ENCODE assay signal across 21 cellular contexts in genomic region chr15:100336061-100336460, GRCh38. TPM values are rescaled to one million over a fixed set of nuclear protein-coding genes. Genes with fewer than 3 reads are reported as not detected.
DNase-seq lines count a peak whose midpoint lies in the region; ATAC-seq and TF ChIP-seq lines count a peak whose summit lies in the region.
"Had no signal": no experiment of that assay in that cellular context is flagged by ENCODE, and none has a peak within 500 bp of the region (broad histone marks: within the 10 kb centered on the region; RNA-seq: fewer than 3 reads in every experiment).

No MANE protein-coding gene starts in this region.

- no peak overlapping the region for H3K23ac ChIP-seq in H9 (ENCODE audit: insufficient read length, low read depth, low read length)

- H3K4me2 ChIP-seq in H9 (ENCODE audit: insufficient read depth, insufficient read length, low read length): no peak overlapping the region
- H3K4me2 ChIP-seq: PC-9 had no signal

- H2AFZ ChIP-seq in H9 (ENCODE audit: low read length): no peak overlapping the region
- H2AFZ ChIP-seq: PC-9 had no signal

- H3K27me3 ChIP-seq in vagina (no peaks in the 10 kb centered on the region), H9 (ENCODE audit: insufficient read depth, low read length) (peaks cover 11% of the 10 kb centered on the region; the same call in 1 of the 2 replicates)

- H3K9me3 Mint-ChIP-seq in activated CD8-positive, alpha-beta memory T cell treated with anti-CD3 and anti-CD28 coated beads, Interleukin-2, amount 10 ng/mL, durations not matched to agents 7 days and 5 days (ENCODE audit: low read depth): no peaks in the 10 kb centered on the region
- H3K9me3 Mint-ChIP-seq in mesothelial cell of epicardium (no peaks in the 10 kb centered on the region), H9 (peaks cover 0 to 2% of the 10 kb centered on the region in 2 experiments; a peak in 1 of 5 replicates)
- H3K9me3 Mint-ChIP-seq: CD8-positive, alpha-beta T cell had no signal

- H4K5ac ChIP-seq in H9 (ENCODE audit: insufficient read length, low read depth, low read length): no peak overlapping the region

- H3K36me3 Mint-ChIP-seq in activated CD8-positive, alpha-beta memory T cell treated with anti-CD3 and anti-CD28 coated beads, Interleukin-2, amount 10 ng/mL, durations not matched to agents 7 days and 5 days: no peaks in the 10 kb centered on the region
- H3K36me3 Mint-ChIP-seq in mesothelial cell of epicardium (peaks cover 6% of the 10 kb centered on the region), H9 (ENCODE audit: insufficient read depth in 1 of 3, low read depth in 3 of 3) (no peaks in the 10 kb centered on the region)
- H3K36me3 Mint-ChIP-seq: CD8-positive, alpha-beta T cell had no signal

- peaks cover 32% of the 10 kb centered on the region for H3K4me1 Mint-ChIP-seq in activated CD8-positive, alpha-beta memory T cell treated with anti-CD3 and anti-CD28 coated beads, Interleukin-2, amount 10 ng/mL, durations not matched to agents 7 days and 5 days
- peaks cover 64% of the 10 kb centered on the region for H3K4me1 Mint-ChIP-seq in mesothelial cell of epicardium
- peaks cover 31% of the 10 kb centered on the region in 2 experiments for H3K4me1 Mint-ChIP-seq in H9

- H2BK15ac ChIP-seq in H9 (ENCODE audit: low read depth, low read length): no peak overlapping the region

- peaks cover 28% of the 10 kb centered on the region for H3K27me3 Mint-ChIP-seq in activated CD8-positive, alpha-beta memory T cell treated with anti-CD3 and anti-CD28 coated beads, Interleukin-2, amount 10 ng/mL, durations not matched to agents 7 days and 5 days
- peaks cover 3% of the 10 kb centered on the region for H3K27me3 Mint-ChIP-seq in mesothelial cell of epicardium (ENCODE audit: low read depth)
- H3K27me3 Mint-ChIP-seq in H9 (ENCODE audit: low read depth): peaks cover 34% of the 10 kb centered on the region

- no peak overlapping the region for H3K4me3 Mint-ChIP-seq in activated CD8-positive, alpha-beta memory T cell treated with anti-CD3 and anti-CD28 coated beads, Interleukin-2, amount 10 ng/mL, durations not matched to agents 7 days and 5 days
- H3K4me3 Mint-ChIP-seq in mesothelial cell of epicardium (no peak overlapping the region), H9 (no peak overlapping the region)
- H3K4me3 Mint-ChIP-seq: B cell; CD8-positive, alpha-beta T cell had no signal

- H3K9me3 ChIP-seq in vagina (no peaks in the 10 kb centered on the region), H9 (ENCODE audit: control insufficient read depth, low read depth, low read length) (no peaks in the 10 kb centered on the region)
- H3K9me3 ChIP-seq: Caco-2 had no signal

- H3K4me3 ChIP-seq in vagina: no peak overlapping the region
- H3K4me3 ChIP-seq: PC-9 had no signal

- H3K79me2 ChIP-seq in H9 (ENCODE audit: insufficient read depth, low read length): no peaks in the 10 kb centered on the region

- H3K27ac Mint-ChIP-seq in activated CD8-positive, alpha-beta memory T cell treated with anti-CD3 and anti-CD28 coated beads, Interleukin-2, amount 10 ng/mL, durations not matched to agents 7 days and 5 days: no peak overlapping the region
- H3K27ac Mint-ChIP-seq in mesothelial cell of epicardium (peak overlapping the region; percentile 0), H9 (no peak overlapping the region)
- H3K27ac Mint-ChIP-seq: B cell; CD8-positive, alpha-beta T cell had no signal

- WGBS in H9 (ENCODE audit: extremely low coverage, insufficient read length, low lambda C conversion rate): no CpG with 5 or more reads among the region's 6 CpGs

- no peaks in the 10 kb centered on the region for H3K79me1 ChIP-seq in H9 (ENCODE audit: insufficient read depth, low read depth, low read length, poor library complexity, severe bottlenecking)

- H3K4me1 ChIP-seq in vagina: peaks cover 18% of the 10 kb centered on the region
- H3K4me1 ChIP-seq in H9 (ENCODE audit: insufficient read depth, low read length): 0 out of 2 replicates have a peak, but pooled peaks cover 2% of the 10 kb centered on the region
- H3K4me1 ChIP-seq: Caco-2 had no signal

- CTCF ChIA-PET in activated CD8-positive, alpha-beta memory T cell treated with anti-CD3 and anti-CD28 coated beads, Interleukin-2, amount 10 ng/mL, durations not matched to agents 7 days and 5 days (lab: Charles Lee): interaction anchor here (0.7 to 8.3 kb wide), 3 partner anchors 9 to 406 kb away, joined by 3 to 127 read pairs (median 58); no protein-coding TSS in a partner anchor

- H3K27ac ChIP-seq in vagina (no peak overlapping the region), H9 (ENCODE audit: insufficient read length, low read depth, low read length) (no peak overlapping the region)
- H3K27ac ChIP-seq: 22Rv1, C4-2B, PC-9 had no signal

- no peaks in the 10 kb centered on the region for H3K36me3 ChIP-seq in vagina

- no peak overlapping the region for H2BK120ac ChIP-seq in H9 (ENCODE audit: low read depth, low read length, poor library complexity, severe bottlenecking)

- peaks cover 6% of the 10 kb centered on the region for H4K20me1 ChIP-seq in H9 (ENCODE audit: control insufficient read depth, insufficient read depth, insufficient read length)

- no peak overlapping the region for H2AK5ac ChIP-seq in H9 (ENCODE audit: insufficient read length, low read length)

- H2BK5ac ChIP-seq in H9 (ENCODE audit: insufficient read length, low read length): no peak overlapping the region

- H3K14ac ChIP-seq in H9 (ENCODE audit: insufficient read depth, low read length): no peak overlapping the region

- H4K8ac ChIP-seq in H9 (replicated peaks; ENCODE audit: insufficient read length, low read depth, low read length): no peak overlapping the region

- no peak overlapping the region for H3K56ac ChIP-seq in H9 (ENCODE audit: insufficient read length, low read depth, low read length)

- no peak overlapping the region for H3K18ac ChIP-seq in H9 (ENCODE audit: insufficient read length, low read depth, low read length)

- peak; percentile 40 for DNase-seq in activated CD8-positive, alpha-beta memory T cell treated with anti-CD3 and anti-CD28 coated beads, Interleukin-2, amount 50 U/mL, for 48 hours
- no peak for DNase-seq in activated CD8-positive, alpha-beta memory T cell treated with anti-CD3 and anti-CD28 coated beads, Interleukin-2, amount 10 ng/mL, durations not matched to agents 7 days and 5 days
- peak; percentile 23 for DNase-seq in RPMI8226
- no peak for DNase-seq in mesothelial cell of epicardium (ENCODE audit: low spot score in 2 of 2, unreplicated experiment in 2 of 2)
- DNase-seq in vagina (ENCODE audit: extremely low spot score in 2 of 2): peak; percentile 25 to 69
- no peak for DNase-seq in H9
- DNase-seq: Caco-2; CD8-positive, alpha-beta T cell; EL; GF-D8; Karpas-422; NCI-H1105 treated with DMSO at 0.1 percent for 48 hours; NCI-H2029; NCI-H446 treated with DMSO at 0.1 percent for 48 hours; NCI-H82; SHP77 had no signal

- no peak overlapping the region for H2BK20ac ChIP-seq in H9 (ENCODE audit: low read depth, low read length, poor library complexity, severe bottlenecking)

- TF ChIP-seq CTCF in mesothelial cell of epicardium (IDR thresholded peaks at IDR 0.05; ENCODE audit: unreplicated experiment): no peak
- TF ChIP-seq CTCF in vagina (IDR thresholded peaks at IDR 0.05): no peak
- TF ChIP-seq CTCF in H9 (conservative IDR thresholded peaks at IDR 0.05): no peak

- TF ChIP-seq POLR2A in vagina (IDR thresholded peaks at IDR 0.05): no peak

- no peak overlapping the region for H3T11ph ChIP-seq in H9 (ENCODE audit: low read length)

- H3K4ac ChIP-seq in H9 (ENCODE audit: low read depth, low read length): no peak overlapping the region

- intact Hi-C loops in vagina (cut with DNase I): loop anchor here (5.0 kb wide), 1 partner anchor 404 kb away; no protein-coding TSS in a partner anchor

- H4K91ac ChIP-seq in H9 (ENCODE audit: insufficient read length, low read depth, low read length): no peak overlapping the region

- no peak overlapping the region for H2BK12ac ChIP-seq in H9 (ENCODE audit: insufficient read length, low read depth, low read length)

- no peak overlapping the region for H3K9ac ChIP-seq in H9 (ENCODE audit: extremely low read depth, insufficient read length, low read length)

- H3K23me2 ChIP-seq in H9 (ENCODE audit: insufficient read length, low read depth, low read length, poor library complexity, severe bottlenecking): no peaks in the 10 kb centered on the region

- ATAC-seq in activated CD8-positive, alpha-beta memory T cell treated with anti-CD3 and anti-CD28 coated beads, Interleukin-2, amount 10 ng/mL, durations not matched to agents 7 days and 5 days: no peak
- no peak for ATAC-seq in GM18517 (IDR thresholded peaks at IDR 0.05; ENCODE audit: unreplicated experiment)
- ATAC-seq: CD8-positive, alpha-beta T cell had no signal

RNA-seq across cellular contexts. Expression of gene ADAMTS17, which starts 5.7 kb away (rescaled TPM):
- total RNA-seq in activated CD8-positive, alpha-beta memory T cell treated with anti-CD3 and anti-CD28 coated beads, Interleukin-2, amount 10 ng/mL, durations not matched to agents 7 days and 5 days: 1 to 10 TPM; 1.6 to 1.9 TPM
- total RNA-seq in mesothelial cell of epicardium (39.4 to 42.1 TPM (median 40.2 TPM) in 3 replicates), vagina (16.0 TPM), H9 (2021) (2.6 and 2.9 TPM in 2 replicates)

Comparison
In these comparisons a context has a peak if more than half of its experiments do, and no peak if none do; other contexts are left out.
1. DNase-seq: peak in activated CD8-positive, alpha-beta memory T cell treated with anti-CD3 and anti-CD28 coated beads, Interleukin-2, amount 50 U/mL, for 48 hours (single experiment), RPMI8226 (single experiment) and vagina (2 of 2); none in activated CD8-positive, alpha-beta memory T cell treated with anti-CD3 and anti-CD28 coated beads, Interleukin-2, amount 10 ng/mL, durations not matched to agents 7 days and 5 days (single experiment), mesothelial cell of epicardium (0 of 2) and H9 (single experiment).